13 cellular contexts compared by ENCODE assay signal in genomic region chr9:128246471-128246870, GRCh38. TPM values are rescaled to one million over a fixed set of nuclear protein-coding genes. Genes with fewer than 3 reads are reported as not detected.
DNase-seq lines count a peak whose midpoint lies in the region; ATAC-seq and TF ChIP-seq lines count a peak whose summit lies in the region.
"Had no signal": no experiment of that assay in that cellular context is flagged by ENCODE, and none has a peak within 500 bp of the region (broad histone marks: within the 10 kb centered on the region; RNA-seq: fewer than 3 reads in every experiment).

No MANE protein-coding gene starts in this region.

- H2AFZ ChIP-seq in osteoblast (ENCODE audit: low read length) = no peak overlapping the region

- ATAC-seq in omental fat pad (ENCODE audit: low FRiP score) = no peak
- ATAC-seq: activated T-cell treated with anti-CD3 and anti-CD28 coated beads, Interleukin-2, amount 50 U/mL, for 72 hours; naive thymus-derived CD8-positive, alpha-beta T cell had no signal

- no peaks in the 10 kb centered on the region for H4K20me1 ChIP-seq in osteoblast (ENCODE audit: insufficient read depth, low read length)

- peak; percentile 52 to 58 for DNase-seq in HL-60 (ENCODE audit: low read depth in 1 of 2, low spot score in 1 of 2)
- DNase-seq in adipocyte (ENCODE audit: low read depth) = no peak
- DNase-seq in osteoblast (ENCODE audit: insufficient read length, low spot score, missing footprints) = peak; percentile 73
- no peak for DNase-seq in omental fat pad (ENCODE audit: low spot score)
- no peak for DNase-seq in HPDE6-E6E7 (ENCODE audit: extremely low spot score)
- no peak for DNase-seq in activated CD4-positive, CD25-positive, alpha-beta regulatory T cell (lab: John Stamatoyannopoulos, UW)
- DNase-seq: activated T-cell treated with anti-CD3 and anti-CD28 coated beads, Interleukin-2, amount 50 U/mL, for 72 hours; effector memory CD4-positive, alpha-beta T cell; naive thymus-derived CD8-positive, alpha-beta T cell; NCI-H2029 treated with DMSO at 0.1 percent for 48 hours; SHP77 treated with DMSO at 0.1 percent for 48 hours had no signal

- H3K79me2 ChIP-seq in osteoblast (ENCODE audit: insufficient read depth, low read length) = no peaks in the 10 kb centered on the region

- H3K9ac ChIP-seq in adipocyte (ENCODE audit: low read length) = peak overlapping the region; percentile 63

- peaks cover 3% of the 10 kb centered on the region for H3K27me3 ChIP-seq in HL-60 (ENCODE audit: insufficient read depth, poor library complexity, severe bottlenecking)
- H3K27me3 ChIP-seq in adipocyte (replicated peaks; ENCODE audit: control insufficient read depth, insufficient read depth, low read length) = no peaks in the 10 kb centered on the region
- no peaks in the 10 kb centered on the region for H3K27me3 ChIP-seq in osteoblast (ENCODE audit: insufficient read depth, low read length)
- H3K27me3 ChIP-seq: BE2C had no signal

- no peak overlapping the region for H3K4me2 ChIP-seq in osteoblast (ENCODE audit: insufficient read depth, low read length)

- TF ChIP-seq CTCF in HL-60 (IDR thresholded peaks at IDR 0.05; ENCODE audit: insufficient read depth, low read length) (no peak), osteoblast (IDR thresholded peaks at IDR 0.05; ENCODE audit: extremely low read depth, low read depth, low read length) (no peak), omental fat pad (IDR thresholded peaks at IDR 0.05) (no peak)

- H3K36me3 ChIP-seq in adipocyte (ENCODE audit: control insufficient read depth, insufficient read depth, low read length, severe bottlenecking) (no peaks in the 10 kb centered on the region), osteoblast (ENCODE audit: insufficient read depth, low read length) (no peaks in the 10 kb centered on the region)

- peaks cover 25% of the 10 kb centered on the region for H3K4me1 ChIP-seq in adipocyte (ENCODE audit: control insufficient read depth, insufficient read depth, low read length)
- H3K4me1 ChIP-seq in osteoblast (ENCODE audit: insufficient read depth, low read length) = peaks cover 11% of the 10 kb centered on the region
- H3K4me1 ChIP-seq: HAP-1 had no signal

- H3K27ac ChIP-seq in HL-60 (replicated peaks) (peak overlapping the region; percentile 95), osteoblast (ENCODE audit: low read depth, low read length) (no peak overlapping the region)

- H3K4me3 ChIP-seq in HL-60 (replicated peaks; ENCODE audit: insufficient read depth, low read length) = no peak overlapping the region
- no peak overlapping the region for H3K4me3 ChIP-seq in adipocyte (ENCODE audit: low read length)
- H3K4me3 ChIP-seq in osteoblast (ENCODE audit: insufficient read depth, low read length) = no peak overlapping the region
- H3K4me3 ChIP-seq: HAP-1 had no signal

- H3K9me3 ChIP-seq in adipocyte (ENCODE audit: control insufficient read depth, low read length) = no peaks in the 10 kb centered on the region
- H3K9me3 ChIP-seq in osteoblast (ENCODE audit: low read depth, low read length) = no peaks in the 10 kb centered on the region
- H3K9me3 ChIP-seq: BE2C, HAP-1 had no signal

RNA-seq across cellular contexts. Expression of gene GOLGA2, which starts 29.3 kb away (rescaled TPM):
- total RNA-seq in osteoblast = 121 and 137 TPM in 2 replicates
- total RNA-seq in omental fat pad = 10 to 100 TPM; 63.0 to 99.8 (median 75.9) TPM

RNA-seq across cellular contexts. Expression of gene SWI5, which starts 29.6 kb away (rescaled TPM):
- total RNA-seq in osteoblast = 19.2 and 20.3 TPM in 2 replicates
- 10 to 100 TPM in 3 of 4 donors, 1 to 10 TPM in 1; 10.0 to 33.3 (median 25.2) TPM for total RNA-seq in omental fat pad

RNA-seq across cellular contexts. Expression of gene DNM1, which starts 43.3 kb away (rescaled TPM):
- total RNA-seq in osteoblast (3.6 and 6.5 TPM in 2 replicates), omental fat pad (10 to 100 TPM in 3 of 4 donors, 1 to 10 TPM in 1; 4.0 to 60.5 (median 20.0) TPM)

RNA-seq across cellular contexts. Expression of gene CIZ1, which starts 55.1 kb away (rescaled TPM):
- 33.7 and 40.1 TPM in 2 replicates for total RNA-seq in osteoblast
- 10 to 100 TPM; 40.1 to 70.1 (median 52.5) TPM for total RNA-seq in omental fat pad

Comparison
In these comparisons a context has a peak if more than half of its experiments do, and no peak if none do; other contexts are left out.
1. DNase-seq: peak in HL-60 (2 of 2) and osteoblast (single experiment); none in adipocyte (single experiment), omental fat pad (single experiment), HPDE6-E6E7 (single experiment) and activated CD4-positive, CD25-positive, alpha-beta regulatory T cell (0 of 4).